ENCODE assay signal across 29 cellular contexts in the genomic region with DNA sequence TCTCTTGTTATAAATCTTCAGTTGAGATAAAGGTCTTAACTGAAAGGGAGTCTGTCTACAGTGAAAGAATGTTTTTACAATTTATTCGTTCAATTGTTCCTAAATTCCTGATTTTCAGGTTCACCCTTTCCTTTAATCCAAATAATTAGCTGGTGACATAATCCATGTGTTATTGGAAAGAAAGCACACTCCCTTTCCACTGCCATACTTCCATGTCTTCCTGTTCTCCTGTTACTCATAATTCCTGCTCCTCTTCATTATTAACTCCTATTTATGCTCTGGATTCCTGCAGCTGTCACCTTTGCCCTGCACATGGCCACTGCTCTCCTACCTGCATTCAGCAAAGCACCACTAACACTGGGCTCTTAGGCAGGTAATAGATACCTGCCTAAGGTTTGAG.
"Had no signal": no experiment of that assay in that cellular context is flagged by ENCODE, and none has a peak within 500 bp of the region (broad histone marks: within the 10 kb centered on the region; RNA-seq: fewer than 3 reads in every experiment).

No MANE protein-coding gene starts in this region.

- H3K4me3 Mint-ChIP-seq: activated B cell treated with CpG ODN at 0.5 μM for 24 hours; activated CD4-positive, alpha-beta memory T cell treated with anti-CD3 and anti-CD28 coated beads for 36 hours; activated naive CD8-positive, alpha-beta T cell treated with anti-CD3 and anti-CD28 coated beads for 36 hours; activated T-cell treated with anti-CD3 and anti-CD28 coated beads, Interleukin-2, amount 50 U/mL, for 4 hours had no signal

- H3K27me3 Mint-ChIP-seq: activated B cell treated with CpG ODN at 0.5 μM for 24 hours; activated CD4-positive, alpha-beta memory T cell treated with anti-CD3 and anti-CD28 coated beads for 36 hours; activated naive CD8-positive, alpha-beta T cell treated with anti-CD3 and anti-CD28 coated beads for 36 hours had no signal

- DNase-seq: activated B cell treated with CpG ODN at 0.5 μM for 24 hours; activated CD4-positive, alpha-beta memory T cell treated with anti-CD3 and anti-CD28 coated beads for 36 hours; activated CD4-positive, alpha-beta T cell treated with anti-CD3 and anti-CD28 coated beads for 4 hours; activated CD4-positive, alpha-beta T cell treated with anti-CD3 and anti-CD28 coated beads, Interleukin-2, amount 50 U/mL, for 1 hour; activated CD4-positive, CD25-positive, alpha-beta regulatory T cell treated with anti-CD3 and anti-CD28 coated beads, Interleukin-2, amount 50 U/mL, for 72 hours; activated CD8-positive, alpha-beta memory T cell treated with anti-CD3 and anti-CD28 coated beads, Interleukin-2, amount 50 U/mL, for 4 hours; activated effector memory CD4-positive, alpha-beta T cell treated with Interleukin-2 at 50 U/mL for 16 hours; activated naive CD4-positive, alpha-beta T cell treated with anti-CD3 and anti-CD28 coated beads, Interleukin-2, amount 50 U/mL, for 16 hours; activated naive CD8-positive, alpha-beta T cell treated with anti-CD3 and anti-CD28 coated beads for 36 hours; activated T-cell treated with anti-CD3 and anti-CD28 coated beads for 4 hours; activated T-cell treated with anti-CD3 and anti-CD28 coated beads, Interleukin-2, amount 50 U/mL, for 4 hours; amniotic stem cell; aorta; brain microvascular endothelial cell; Karpas-422; NCI-H1105; NCI-H1436; NCI-H1694; NCI-H1930; NCI-H2081 treated with DMSO at 0.1 percent for 48 hours; NCI-H345; NCI-H524 treated with DMSO at 0.1 percent for 48 hours; Right ventricle myocardium superior; SW 1271; T-helper 1 cell; T-helper 2 cell; T-helper 9 cell had no signal

- H3K27ac Mint-ChIP-seq: activated B cell treated with CpG ODN at 0.5 μM for 24 hours; activated CD4-positive, alpha-beta memory T cell treated with anti-CD3 and anti-CD28 coated beads for 36 hours; activated naive CD8-positive, alpha-beta T cell treated with anti-CD3 and anti-CD28 coated beads for 36 hours had no signal

- H3K36me3 ChIP-seq: brain microvascular endothelial cell, cardiac muscle cell had no signal

- H3K4me3 ChIP-seq: cardiac muscle cell had no signal

- H3K9me3 Mint-ChIP-seq: activated B cell treated with CpG ODN at 0.5 μM for 24 hours had no signal

- H3K27me3 ChIP-seq: brain microvascular endothelial cell, cardiac muscle cell had no signal

- H3K27ac ChIP-seq: brain microvascular endothelial cell, cardiac muscle cell, VCaP had no signal
